12 cellular contexts compared by ENCODE assay signal in the genomic region with DNA sequence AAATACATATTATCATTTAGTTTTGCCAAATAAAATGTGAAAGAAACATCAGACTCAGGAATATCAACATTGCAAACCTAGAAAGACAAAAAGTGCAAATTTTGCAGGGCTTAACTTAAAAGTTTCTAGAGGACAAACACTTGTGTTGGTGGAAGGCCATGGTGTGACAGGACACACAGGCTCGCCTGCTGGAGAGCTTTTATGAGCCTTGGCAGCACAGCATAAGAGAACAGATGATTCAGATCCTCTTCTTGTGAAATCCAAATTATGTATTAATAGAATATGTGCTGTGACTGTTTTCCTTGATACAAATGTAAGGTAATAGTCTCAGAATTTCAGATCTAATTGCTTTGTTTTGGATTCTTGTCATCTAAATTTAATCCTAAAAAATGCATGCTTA.
DNase-seq lines count a peak whose midpoint lies in the region; ATAC-seq and TF ChIP-seq lines count a peak whose summit lies in the region.
"Had no signal": no experiment of that assay in that cellular context is flagged by ENCODE, and none has a peak within 500 bp of the region (broad histone marks: within the 10 kb centered on the region; RNA-seq: fewer than 3 reads in every experiment).

No MANE protein-coding gene starts in this region.

- TF ChIP-seq CTCF in RWPE2 (IDR thresholded peaks at IDR 0.05; ENCODE audit: poor library complexity, severe bottlenecking) (no peak), fibroblast of pulmonary artery (IDR thresholded peaks at IDR 0.05; ENCODE audit: low read length, missing control alignments) (no peak), sigmoid colon (IDR thresholded peaks at IDR 0.05) (no peak)

- no peak for TF ChIP-seq POLR2A in sigmoid colon (IDR thresholded peaks at IDR 0.05)

- peaks cover 18% of the 10 kb centered on the region for H3K4me1 ChIP-seq in RWPE2 (ENCODE audit: insufficient read depth, poor library complexity, severe bottlenecking)
- peaks cover 0 to 17% (median 5%) of the 10 kb centered on the region in 4 donors for H3K4me1 ChIP-seq in sigmoid colon
- H3K4me1 ChIP-seq: right lobe of liver had no signal

- ATAC-seq in RWPE2 (ENCODE audit: low read depth) (peak; percentile 94), GM18498 (IDR thresholded peaks at IDR 0.05; ENCODE audit: unreplicated experiment) (no peak), GM18520 (IDR thresholded peaks at IDR 0.05; ENCODE audit: unreplicated experiment) (no peak)
- ATAC-seq: right lobe of liver had no signal

- H3K9me3 ChIP-seq in RWPE2 (ENCODE audit: severe bottlenecking) (no peaks in the 10 kb centered on the region), sigmoid colon (no peaks in the 10 kb centered on the region)
- H3K9me3 ChIP-seq: right lobe of liver had no signal

- H3K27ac ChIP-seq in RWPE2 (ENCODE audit: poor library complexity, severe bottlenecking) (peak overlapping the region; percentile 88), sigmoid colon (peak overlapping the region in 1 of 4 donors; percentile 5)
- H3K27ac ChIP-seq: right lobe of liver had no signal

- DNase-seq in HPDE6-E6E7 (ENCODE audit: extremely low spot score) (peak; percentile 28), RWPE2 (ENCODE audit: low spot score) (no peak), fibroblast of pulmonary artery (ENCODE audit: low read depth) (peak; percentile 69), sigmoid colon (peak; percentile 78), NCI-H2081 (lab: John Stamatoyannopoulos, UW) (no peak), NCI-H774 (lab: John Stamatoyannopoulos, UW) (no peak)
- DNase-seq: HFFc6, NCI-H2227 treated with DMSO at 0.1 percent for 48 hours, right lobe of liver, SIG-M5 had no signal

- 15 to 49% methylated on average over 1 of the region's 1 CpG for WGBS in sigmoid colon, 2 donors

- H3K4me3 ChIP-seq in RWPE2 (ENCODE audit: severe bottlenecking) (no peak overlapping the region), fibroblast of pulmonary artery (replicated peaks; ENCODE audit: low read depth, low read length) (no peak overlapping the region), sigmoid colon (no peak overlapping the region)
- H3K4me3 ChIP-seq: right lobe of liver had no signal

- intact Hi-C loops in sigmoid colon (cut with DNase I), result no loop called here

- H3K36me3 ChIP-seq in RWPE2 (ENCODE audit: low read depth) (no peaks in the 10 kb centered on the region), sigmoid colon (no peaks in the 10 kb centered on the region)
- H3K36me3 ChIP-seq: right lobe of liver had no signal

- H3K27me3 ChIP-seq in RWPE2 (ENCODE audit: insufficient read depth, poor library complexity, severe bottlenecking) (no peaks in the 10 kb centered on the region), sigmoid colon (no peaks in the 10 kb centered on the region)
- H3K27me3 ChIP-seq: right lobe of liver had no signal

- TF ChIP-seq EP300 in sigmoid colon (IDR thresholded peaks at IDR 0.05), result no peak

Comparison
In these comparisons a context has a peak if more than half of its experiments do, and no peak if none do; other contexts are left out.
1. DNase-seq: peak in HPDE6-E6E7 (single experiment), fibroblast of pulmonary artery (single experiment) and sigmoid colon (single experiment); none in RWPE2 (single experiment), NCI-H2081 (0 of 2) and NCI-H774 (single experiment).